ENCODE assay signal across 22 cellular contexts in genomic region chr5:3195991-3196390, GRCh38.
"Had no signal": no experiment of that assay in that cellular context is flagged by ENCODE, and none has a peak within 500 bp of the region (broad histone marks: within the 10 kb centered on the region; RNA-seq: fewer than 3 reads in every experiment).

No MANE protein-coding gene starts in this region.

- H3K36me3 Mint-ChIP-seq: activated naive CD8-positive, alpha-beta T cell; naive thymus-derived CD4-positive, alpha-beta T cell had no signal

- H3K4me1 ChIP-seq: prostate gland, right atrium auricular region had no signal

- H3K4me3 Mint-ChIP-seq: activated B cell treated with CpG ODN at 0.5 μM for 24 hours; activated CD4-positive, alpha-beta T cell treated with anti-CD3 and anti-CD28 coated beads for 36 hours; activated naive CD8-positive, alpha-beta T cell; activated T-cell treated with anti-CD3 and anti-CD28 coated beads, Interleukin-2, amount 50 U/mL, for 4 hours; naive thymus-derived CD4-positive, alpha-beta T cell had no signal

- DNase-seq: activated B cell treated with CpG ODN at 0.5 μM for 24 hours; activated CD4-positive, alpha-beta T cell treated with anti-CD3 and anti-CD28 coated beads for 36 hours; activated CD4-positive, alpha-beta T cell treated with anti-CD3 and anti-CD28 coated beads, Interleukin-2, amount 50 U/mL, for 48 hours; activated CD8-positive, alpha-beta memory T cell treated with anti-CD3 and anti-CD28 coated beads, Interleukin-2, amount 50 U/mL, for 48 hours; activated naive CD4-positive, alpha-beta T cell; activated T-cell treated with anti-CD3 and anti-CD28 coated beads, Interleukin-2, amount 50 U/mL, for 4 hours; heart left ventricle; naive thymus-derived CD4-positive, alpha-beta T cell; spleen; stimulated activated CD4-positive, alpha-beta T cell treated with anti-CD3 and anti-CD28 coated beads, Interleukin-4, amount 100 ng/mL, for 1 hour; stimulated activated naive CD4-positive, alpha-beta T cell; T-helper 9 cell; upper lobe of left lung had no signal

- ATAC-seq: activated CD4-positive, alpha-beta T cell treated with anti-CD3 and anti-CD28 coated beads for 36 hours; activated T-cell treated with anti-CD3 and anti-CD28 coated beads, Interleukin-2, amount 50 U/mL, for 4 hours; heart left ventricle; left lobe of liver; naive thymus-derived CD4-positive, alpha-beta T cell had no signal

- H3K9me3 ChIP-seq: heart left ventricle, prostate gland, right atrium auricular region, spleen, thoracic aorta, upper lobe of left lung had no signal

- H3K27ac Mint-ChIP-seq: activated B cell treated with CpG ODN at 0.5 μM for 24 hours; activated CD4-positive, alpha-beta T cell treated with anti-CD3 and anti-CD28 coated beads for 36 hours; activated naive CD8-positive, alpha-beta T cell; activated T-helper 2 cell treated with anti-CD3 and anti-CD28 coated beads, Interferon-gamma antibody, Interleukin-2, Interleukin-4, amounts not matched to agents 10 μg/mL and 5 μg/mL and 100 μg/mL, durations not matched to agents 14 hours and 24 hours and 36 hours; naive thymus-derived CD4-positive, alpha-beta T cell had no signal

- H3K27ac ChIP-seq: coronary artery, epithelial cell of prostate, heart left ventricle, prostate gland, right atrium auricular region, spleen, thoracic aorta, upper lobe of left lung had no signal

- H3K4me1 Mint-ChIP-seq: activated B cell treated with CpG ODN at 0.5 μM for 24 hours; activated CD4-positive, alpha-beta T cell treated with anti-CD3 and anti-CD28 coated beads for 36 hours had no signal

- H3K9me3 Mint-ChIP-seq: activated B cell treated with CpG ODN at 0.5 μM for 24 hours; activated T-cell treated with anti-CD3 and anti-CD28 coated beads, Interleukin-2, amount 50 U/mL, for 4 hours; activated T-helper 2 cell treated with anti-CD3 and anti-CD28 coated beads, Interferon-gamma antibody, Interleukin-2, Interleukin-4, amounts not matched to agents 10 μg/mL and 5 μg/mL and 100 μg/mL, durations not matched to agents 14 hours and 24 hours and 36 hours had no signal

- H3K4me3 ChIP-seq: coronary artery, heart left ventricle, lung, prostate gland, right atrium auricular region, spleen, thoracic aorta, upper lobe of left lung had no signal

- H3K36me3 ChIP-seq: heart left ventricle, prostate gland, right atrium auricular region, spleen, thoracic aorta, upper lobe of left lung had no signal

- H3K27me3 ChIP-seq: right atrium auricular region, upper lobe of left lung had no signal
